ENCODE assay signal across 10 cellular contexts in genomic region chr6:51398064-51398740, GRCh38.
DNase-seq lines count a peak whose midpoint lies in the region; ATAC-seq and TF ChIP-seq lines count a peak whose summit lies in the region.
"Had no signal": no experiment of that assay in that cellular context is flagged by ENCODE, and none has a peak within 500 bp of the region (broad histone marks: within the 10 kb centered on the region; RNA-seq: fewer than 3 reads in every experiment).

No MANE protein-coding gene starts in this region.

- H2BK15ac ChIP-seq in neuronal stem cell (ENCODE audit: low read length), result no peak overlapping the region

- DNase-seq in NCI-H1436 treated with DMSO at 0.1 percent for 48 hours (lab: John Stamatoyannopoulos, UW), result peak; percentile 86
- peak; percentile 7 for DNase-seq in dermis blood vessel endothelial cell
- no peak for DNase-seq in uterus
- no peak for DNase-seq in neuronal stem cell (ENCODE audit: low spot score)
- no peak for DNase-seq in activated T-cell treated with anti-CD3 and anti-CD28 coated beads, Interleukin-2, amount 50 U/mL, for 24 hours
- no peak for DNase-seq in GM13977 (ENCODE audit: low spot score)
- DNase-seq: stimulated activated naive B cell treated with anti-CD40 and anti-IgM and Interleukin-4, amounts not matched to agents 10 μg/mL and 1 μg/mL and 100 μg/mL, for 72 hours had no signal

- no peak overlapping the region for H4K8ac ChIP-seq in neuronal stem cell (ENCODE audit: low read depth, low read length)

- H2BK120ac ChIP-seq in neuronal stem cell (ENCODE audit: low read depth, low read length), result no peak overlapping the region

- H3K27ac ChIP-seq in uterus, result no peak overlapping the region
- H3K27ac ChIP-seq in neuronal stem cell (replicated peaks; ENCODE audit: low read length), result no peak overlapping the region
- H3K27ac ChIP-seq: RWPE1 had no signal

- H3K27ac Mint-ChIP-seq in activated T-cell treated with anti-CD3 and anti-CD28 coated beads, Interleukin-2, amount 50 U/mL, for 24 hours, result no peak overlapping the region
- H3K27ac Mint-ChIP-seq: stimulated activated naive B cell treated with anti-CD40 and anti-IgM and Interleukin-4, amounts not matched to agents 10 μg/mL and 1 μg/mL and 100 μg/mL, for 72 hours had no signal

- no peaks in the 10 kb centered on the region for H3K36me3 Mint-ChIP-seq in activated T-cell treated with anti-CD3 and anti-CD28 coated beads, Interleukin-2, amount 50 U/mL, for 24 hours (ENCODE audit: low read depth)
- H3K36me3 Mint-ChIP-seq: stimulated activated naive B cell treated with anti-CD40 and anti-IgM and Interleukin-4, amounts not matched to agents 10 μg/mL and 1 μg/mL and 100 μg/mL, for 72 hours had no signal

- no peak for TF ChIP-seq POLR2A in uterus (IDR thresholded peaks at IDR 0.05)

- no CpG with 5 or more reads among the region's 5 CpGs for WGBS in neuronal stem cell (ENCODE audit: extremely low coverage in 2 of 2, insufficient read length in 2 of 2, insufficient replicate concordance in 1 of 2), 2 donors

- no peak overlapping the region for H2AK5ac ChIP-seq in neuronal stem cell (ENCODE audit: low read depth, low read length)

- intact Hi-C loops in uterus (cut with DNase I; ENCODE audit: low total_unique reads), result no loop called here

- H3K9me3 ChIP-seq in uterus (no peaks in the 10 kb centered on the region), neuronal stem cell (replicated peaks in 1 of 2; ENCODE audit: control insufficient read depth in 2 of 2, insufficient read depth in 1 of 2, low read depth in 1 of 2, low read length in 2 of 2) (no peaks in the 10 kb centered on the region)

- no peak overlapping the region for H2BK5ac ChIP-seq in neuronal stem cell (ENCODE audit: low read length)

- no peak overlapping the region for H3K23ac ChIP-seq in neuronal stem cell (ENCODE audit: low read depth, low read length, poor library complexity)

- H3K4me3 Mint-ChIP-seq in activated T-cell treated with anti-CD3 and anti-CD28 coated beads, Interleukin-2, amount 50 U/mL, for 24 hours, result no peak overlapping the region
- H3K4me3 Mint-ChIP-seq: stimulated activated naive B cell treated with anti-CD40 and anti-IgM and Interleukin-4, amounts not matched to agents 10 μg/mL and 1 μg/mL and 100 μg/mL, for 72 hours had no signal

- in situ Hi-C loops in GM13977 (cut with MboI; ENCODE audit: low pct_unique_long_range_greater_than_20kb, low sequenced_read_pairs, unreplicated experiment), result no loop called here

- no peaks in the 10 kb centered on the region for H3K79me1 ChIP-seq in neuronal stem cell (ENCODE audit: low read depth, low read length)

- no peaks in the 10 kb centered on the region for H3K36me3 ChIP-seq in uterus
- no peaks in the 10 kb centered on the region for H3K36me3 ChIP-seq in neuronal stem cell (replicated peaks in 1 of 2; ENCODE audit: control insufficient read depth in 2 of 2, insufficient read depth in 2 of 2, low read length in 2 of 2)

- H3K27me3 ChIP-seq in uterus (no peaks in the 10 kb centered on the region), neuronal stem cell (ENCODE audit: control insufficient read depth in 3 of 3, insufficient read depth in 3 of 3, low read depth in 1 of 3, low read length in 3 of 3) (no peaks in the 10 kb centered on the region)

- peak; percentile 78 for ATAC-seq in GM18867 (IDR thresholded peaks at IDR 0.05; ENCODE audit: unreplicated experiment)
- peak; percentile 57 for ATAC-seq in HG02763 (IDR thresholded peaks at IDR 0.05; ENCODE audit: unreplicated experiment)
- ATAC-seq: stimulated activated naive B cell treated with anti-CD40 and anti-IgM and Interleukin-4, amounts not matched to agents 10 μg/mL and 1 μg/mL and 100 μg/mL, for 72 hours had no signal

- H3K4me1 ChIP-seq in uterus (no peaks in the 10 kb centered on the region), neuronal stem cell (ENCODE audit: control insufficient read depth in 2 of 2, insufficient read depth in 1 of 2, low read depth in 1 of 2, low read length in 2 of 2) (no peaks in the 10 kb centered on the region)

- no peak overlapping the region for H3K9ac ChIP-seq in neuronal stem cell (ENCODE audit: low read depth, low read length, poor library complexity)

- H2BK12ac ChIP-seq in neuronal stem cell (ENCODE audit: low read length), result no peak overlapping the region

- no peak overlapping the region for H3K14ac ChIP-seq in neuronal stem cell (ENCODE audit: low read length)

- H3K4ac ChIP-seq in neuronal stem cell (ENCODE audit: low read length), result no peak overlapping the region

- TF ChIP-seq CTCF in uterus (IDR thresholded peaks at IDR 0.05), result no peak
- TF ChIP-seq CTCF in GM13977 (IDR thresholded peaks at IDR 0.05; ENCODE audit: extremely low read depth, insufficient read depth, missing control alignments), result no peak

- H3K4me3 ChIP-seq in uterus, result no peak overlapping the region
- H3K4me3 ChIP-seq in neuronal stem cell (ENCODE audit: low read length in 2 of 2), result no peak overlapping the region

- H3K4me2 ChIP-seq in neuronal stem cell (ENCODE audit: insufficient read depth, low read length, poor library complexity, severe bottlenecking), result no peak overlapping the region

- H3K4me1 Mint-ChIP-seq in activated T-cell treated with anti-CD3 and anti-CD28 coated beads, Interleukin-2, amount 50 U/mL, for 24 hours (ENCODE audit: low read depth), result no peaks in the 10 kb centered on the region
- H3K4me1 Mint-ChIP-seq: stimulated activated naive B cell treated with anti-CD40 and anti-IgM and Interleukin-4, amounts not matched to agents 10 μg/mL and 1 μg/mL and 100 μg/mL, for 72 hours had no signal

- no peak overlapping the region for H2AFZ ChIP-seq in neuronal stem cell (ENCODE audit: low read length)

- H3K27me3 Mint-ChIP-seq in activated T-cell treated with anti-CD3 and anti-CD28 coated beads, Interleukin-2, amount 50 U/mL, for 24 hours, result no peaks in the 10 kb centered on the region
- H3K27me3 Mint-ChIP-seq: stimulated activated naive B cell treated with anti-CD40 and anti-IgM and Interleukin-4, amounts not matched to agents 10 μg/mL and 1 μg/mL and 100 μg/mL, for 72 hours had no signal

- no peak overlapping the region for H4K91ac ChIP-seq in neuronal stem cell (ENCODE audit: low read depth, low read length, poor library complexity)

- no peaks in the 10 kb centered on the region for H3K9me3 Mint-ChIP-seq in activated T-cell treated with anti-CD3 and anti-CD28 coated beads, Interleukin-2, amount 50 U/mL, for 24 hours

- H3K18ac ChIP-seq in neuronal stem cell (ENCODE audit: low read length), result no peak overlapping the region

Comparison
In these comparisons a context has a peak if more than half of its experiments do, and no peak if none do; other contexts are left out.
1. DNase-seq: peak in NCI-H1436 treated with DMSO at 0.1 percent for 48 hours (single experiment) and dermis blood vessel endothelial cell (single experiment); none in uterus (0 of 2), neuronal stem cell (single experiment), activated T-cell treated with anti-CD3 and anti-CD28 coated beads, Interleukin-2, amount 50 U/mL, for 24 hours (single experiment) and GM13977 (single experiment).